Comparison of ENCODE assay signal across 1 cellular context in the genomic region with DNA sequence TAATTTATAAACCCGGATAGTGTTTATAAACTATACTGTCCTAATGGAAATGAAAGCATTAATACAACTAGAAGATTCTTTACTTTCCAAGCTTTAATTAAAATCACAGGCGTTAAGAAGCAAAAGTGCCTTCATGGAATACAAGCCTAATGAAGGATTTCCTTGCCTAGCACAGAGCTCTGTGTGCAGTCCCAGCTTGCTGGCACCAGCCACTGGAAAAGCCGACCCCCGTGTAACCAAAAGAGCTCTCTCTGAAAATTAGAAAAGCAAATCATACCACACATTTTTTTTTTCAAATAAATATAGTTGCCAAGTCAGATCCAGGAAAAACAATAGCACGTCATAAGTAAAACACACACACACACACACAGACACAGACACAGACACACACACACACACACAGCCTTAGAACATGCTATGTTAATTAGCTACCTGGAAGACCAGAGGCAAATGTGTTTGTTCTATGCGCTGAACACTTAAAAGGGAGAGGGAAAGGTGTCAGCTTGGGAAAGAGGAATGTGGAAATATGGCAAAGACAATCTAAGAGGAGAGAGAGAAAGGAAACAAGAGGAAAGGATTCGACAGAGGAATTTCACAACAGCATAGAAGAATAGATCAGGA.
TF ChIP-seq lines count a peak whose summit lies in the region.

No MANE protein-coding gene starts in this region.

TF ChIP-seq in H1, 55 proteins besides CTCF, POLR2A, EP300 and RAD21:
- TF ChIP-seq JUN (IDR thresholded peaks at IDR 0.05; ENCODE audit: low read depth, low read length) (no peak), KDM5A (IDR thresholded peaks at IDR 0.05; ENCODE audit: low read length) (no peak), EGR1 (IDR thresholded peaks at IDR 0.05; ENCODE audit: borderline replicate concordance, low read depth, low read length) (no peak), TEAD4 (IDR thresholded peaks at IDR 0.05; ENCODE audit: low read depth, low read length) (no peak), SAP30 (IDR thresholded peaks at IDR 0.05; ENCODE audit: insufficient read depth, insufficient replicate concordance, low read length) (no peak), BACH1 (IDR thresholded peaks at IDR 0.05; ENCODE audit: low read length) (no peak)
